Comparison of ENCODE assay signal across 1 cellular context in genomic region chr11:69035150-69035958, GRCh38.
TF ChIP-seq lines count a peak whose summit lies in the region.

No MANE protein-coding gene starts in this region.

TF ChIP-seq in GM23338, 12 proteins besides CTCF, POLR2A, EP300 and RAD21 (continued from another document):
- TF ChIP-seq, protein P1, sequence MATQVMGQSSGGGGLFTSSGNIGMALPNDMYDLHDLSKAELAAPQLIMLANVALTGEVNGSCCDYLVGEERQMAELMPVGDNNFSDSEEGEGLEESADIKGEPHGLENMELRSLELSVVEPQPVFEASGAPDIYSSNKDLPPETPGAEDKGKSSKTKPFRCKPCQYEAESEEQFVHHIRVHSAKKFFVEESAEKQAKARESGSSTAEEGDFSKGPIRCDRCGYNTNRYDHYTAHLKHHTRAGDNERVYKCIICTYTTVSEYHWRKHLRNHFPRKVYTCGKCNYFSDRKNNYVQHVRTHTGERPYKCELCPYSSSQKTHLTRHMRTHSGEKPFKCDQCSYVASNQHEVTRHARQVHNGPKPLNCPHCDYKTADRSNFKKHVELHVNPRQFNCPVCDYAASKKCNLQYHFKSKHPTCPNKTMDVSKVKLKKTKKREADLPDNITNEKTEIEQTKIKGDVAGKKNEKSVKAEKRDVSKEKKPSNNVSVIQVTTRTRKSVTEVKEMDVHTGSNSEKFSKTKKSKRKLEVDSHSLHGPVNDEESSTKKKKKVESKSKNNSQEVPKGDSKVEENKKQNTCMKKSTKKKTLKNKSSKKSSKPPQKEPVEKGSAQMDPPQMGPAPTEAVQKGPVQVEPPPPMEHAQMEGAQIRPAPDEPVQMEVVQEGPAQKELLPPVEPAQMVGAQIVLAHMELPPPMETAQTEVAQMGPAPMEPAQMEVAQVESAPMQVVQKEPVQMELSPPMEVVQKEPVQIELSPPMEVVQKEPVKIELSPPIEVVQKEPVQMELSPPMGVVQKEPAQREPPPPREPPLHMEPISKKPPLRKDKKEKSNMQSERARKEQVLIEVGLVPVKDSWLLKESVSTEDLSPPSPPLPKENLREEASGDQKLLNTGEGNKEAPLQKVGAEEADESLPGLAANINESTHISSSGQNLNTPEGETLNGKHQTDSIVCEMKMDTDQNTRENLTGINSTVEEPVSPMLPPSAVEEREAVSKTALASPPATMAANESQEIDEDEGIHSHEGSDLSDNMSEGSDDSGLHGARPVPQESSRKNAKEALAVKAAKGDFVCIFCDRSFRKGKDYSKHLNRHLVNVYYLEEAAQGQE (IDR thresholded peaks at IDR 0.05; ENCODE audit: unreplicated experiment) = no peak
- TF ChIP-seq ZNF331 (CRISPR knock-in tag; IDR thresholded peaks at IDR 0.05; ENCODE audit: low read depth) = no peak
- TF ChIP-seq, protein P2, sequence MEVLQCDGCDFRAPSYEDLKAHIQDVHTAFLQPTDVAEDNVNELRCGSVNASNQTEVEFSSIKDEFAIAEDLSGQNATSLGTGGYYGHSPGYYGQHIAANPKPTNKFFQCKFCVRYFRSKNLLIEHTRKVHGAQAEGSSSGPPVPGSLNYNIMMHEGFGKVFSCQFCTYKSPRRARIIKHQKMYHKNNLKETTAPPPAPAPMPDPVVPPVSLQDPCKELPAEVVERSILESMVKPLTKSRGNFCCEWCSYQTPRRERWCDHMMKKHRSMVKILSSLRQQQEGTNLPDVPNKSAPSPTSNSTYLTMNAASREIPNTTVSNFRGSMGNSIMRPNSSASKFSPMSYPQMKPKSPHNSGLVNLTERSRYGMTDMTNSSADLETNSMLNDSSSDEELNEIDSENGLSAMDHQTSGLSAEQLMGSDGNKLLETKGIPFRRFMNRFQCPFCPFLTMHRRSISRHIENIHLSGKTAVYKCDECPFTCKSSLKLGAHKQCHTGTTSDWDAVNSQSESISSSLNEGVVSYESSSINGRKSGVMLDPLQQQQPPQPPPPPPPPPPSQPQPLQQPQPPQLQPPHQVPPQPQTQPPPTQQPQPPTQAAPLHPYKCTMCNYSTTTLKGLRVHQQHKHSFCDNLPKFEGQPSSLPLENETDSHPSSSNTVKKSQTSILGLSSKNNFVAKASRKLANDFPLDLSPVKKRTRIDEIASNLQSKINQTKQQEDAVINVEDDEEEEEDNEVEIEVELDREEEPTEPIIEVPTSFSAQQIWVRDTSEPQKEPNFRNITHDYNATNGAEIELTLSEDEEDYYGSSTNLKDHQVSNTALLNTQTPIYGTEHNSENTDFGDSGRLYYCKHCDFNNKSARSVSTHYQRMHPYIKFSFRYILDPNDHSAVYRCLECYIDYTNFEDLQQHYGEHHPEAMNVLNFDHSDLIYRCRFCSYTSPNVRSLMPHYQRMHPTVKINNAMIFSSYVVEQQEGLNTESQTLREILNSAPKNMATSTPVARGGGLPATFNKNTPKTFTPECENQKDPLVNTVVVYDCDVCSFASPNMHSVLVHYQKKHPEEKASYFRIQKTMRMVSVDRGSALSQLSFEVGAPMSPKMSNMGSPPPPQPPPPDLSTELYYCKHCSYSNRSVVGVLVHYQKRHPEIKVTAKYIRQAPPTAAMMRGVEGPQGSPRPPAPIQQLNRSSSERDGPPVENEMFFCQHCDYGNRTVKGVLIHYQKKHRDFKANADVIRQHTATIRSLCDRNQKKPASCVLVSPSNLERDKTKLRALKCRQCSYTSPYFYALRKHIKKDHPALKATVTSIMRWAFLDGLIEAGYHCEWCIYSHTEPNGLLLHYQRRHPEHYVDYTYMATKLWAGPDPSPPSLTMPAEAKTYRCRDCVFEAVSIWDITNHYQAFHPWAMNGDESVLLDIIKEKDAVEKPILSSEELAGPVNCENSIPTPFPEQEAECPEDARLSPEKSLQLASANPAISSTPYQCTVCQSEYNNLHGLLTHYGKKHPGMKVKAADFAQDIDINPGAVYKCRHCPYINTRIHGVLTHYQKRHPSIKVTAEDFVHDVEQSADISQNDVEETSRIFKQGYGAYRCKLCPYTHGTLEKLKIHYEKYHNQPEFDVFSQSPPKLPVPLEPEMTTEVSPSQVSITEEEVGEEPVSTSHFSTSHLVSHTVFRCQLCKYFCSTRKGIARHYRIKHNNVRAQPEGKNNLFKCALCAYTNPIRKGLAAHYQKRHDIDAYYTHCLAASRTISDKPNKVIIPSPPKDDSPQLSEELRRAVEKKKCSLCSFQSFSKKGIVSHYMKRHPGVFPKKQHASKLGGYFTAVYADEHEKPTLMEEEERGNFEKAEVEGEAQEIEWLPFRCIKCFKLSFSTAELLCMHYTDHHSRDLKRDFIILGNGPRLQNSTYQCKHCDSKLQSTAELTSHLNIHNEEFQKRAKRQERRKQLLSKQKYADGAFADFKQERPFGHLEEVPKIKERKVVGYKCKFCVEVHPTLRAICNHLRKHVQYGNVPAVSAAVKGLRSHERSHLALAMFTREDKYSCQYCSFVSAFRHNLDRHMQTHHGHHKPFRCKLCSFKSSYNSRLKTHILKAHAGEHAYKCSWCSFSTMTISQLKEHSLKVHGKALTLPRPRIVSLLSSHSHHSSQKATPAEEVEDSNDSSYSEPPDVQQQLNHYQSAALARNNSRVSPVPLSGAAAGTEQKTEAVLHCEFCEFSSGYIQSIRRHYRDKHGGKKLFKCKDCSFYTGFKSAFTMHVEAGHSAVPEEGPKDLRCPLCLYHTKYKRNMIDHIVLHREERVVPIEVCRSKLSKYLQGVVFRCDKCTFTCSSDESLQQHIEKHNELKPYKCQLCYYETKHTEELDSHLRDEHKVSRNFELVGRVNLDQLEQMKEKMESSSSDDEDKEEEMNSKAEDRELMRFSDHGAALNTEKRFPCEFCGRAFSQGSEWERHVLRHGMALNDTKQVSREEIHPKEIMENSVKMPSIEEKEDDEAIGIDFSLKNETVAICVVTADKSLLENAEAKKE (CRISPR knock-in tag; IDR thresholded peaks at IDR 0.05) = no peak
- TF ChIP-seq CREB1 (CRISPR knock-in tag; IDR thresholded peaks at IDR 0.05; ENCODE audit: low read depth) = no peak
- TF ChIP-seq JUNB (IDR thresholded peaks at IDR 0.05; ENCODE audit: unreplicated experiment) = no peak
- TF ChIP-seq EZH2 (IDR thresholded peaks at IDR 0.05; ENCODE audit: low read depth, unreplicated experiment) = no peak
- no peak for TF ChIP-seq POLR2AphosphoS5 (IDR thresholded peaks at IDR 0.05; ENCODE audit: low read depth)
- TF ChIP-seq ZNF114 (CRISPR knock-in tag; IDR thresholded peaks at IDR 0.05) = no peak
TF ChIP-seq in GM23338: peak in this region for 0.
